13 cellular contexts compared by ENCODE assay signal in genomic region chr12:94202245-94203180, GRCh38. TPM values are rescaled to one million over a fixed set of nuclear protein-coding genes. Genes with fewer than 3 reads are reported as not detected.
A peak's percentile ranks its signal among the peaks of the same experiment; 100 is the strongest.
DNase-seq lines count a peak whose midpoint lies in the region; ATAC-seq and TF ChIP-seq lines count a peak whose summit lies in the region.
"Had no signal": no experiment of that assay in that cellular context is flagged by ENCODE, and none has a peak within 500 bp of the region (broad histone marks: within the 10 kb centered on the region; RNA-seq: fewer than 3 reads in every experiment).

No MANE protein-coding gene starts in this region.

- no peaks in the 10 kb centered on the region for H3K9me3 ChIP-seq in breast epithelium
- H3K9me3 ChIP-seq: esophagus muscularis mucosa had no signal

- H3K4me1 Mint-ChIP-seq in MCF 10A (ENCODE audit: insufficient read depth, unreplicated experiment), result peaks cover 21% of the 10 kb centered on the region
- H3K4me1 Mint-ChIP-seq in stimulated activated naive B cell treated with anti-CD40 and anti-IgM and Interleukin-4, amounts not matched to agents 10 μg/mL and 1 μg/mL and 100 μg/mL, for 72 hours, result peaks cover 34 to 66% of the 10 kb centered on the region in 2 donors

- H3K36me3 Mint-ChIP-seq in MCF 10A (ENCODE audit: insufficient read depth, unreplicated experiment), result no peaks in the 10 kb centered on the region
- peaks cover 32 to 56% of the 10 kb centered on the region in 2 donors for H3K36me3 Mint-ChIP-seq in stimulated activated naive B cell treated with anti-CD40 and anti-IgM and Interleukin-4, amounts not matched to agents 10 μg/mL and 1 μg/mL and 100 μg/mL, for 72 hours

- no peak overlapping the region for H3K27ac ChIP-seq in breast epithelium
- H3K27ac ChIP-seq: cardiac muscle cell, esophagus muscularis mucosa, KMS-11 had no signal

- no peak for ATAC-seq in stimulated activated naive B cell treated with anti-CD40 and anti-IgM and Interleukin-4, amounts not matched to agents 10 μg/mL and 1 μg/mL and 100 μg/mL, for 72 hours (replicated peaks)

- CTCF ChIA-PET in MCF 10A (lab: Yijun Ruan, JAX), result interaction anchor here (1.1 kb wide), 1 partner anchor 26 kb away, joined by 3 read pairs; no protein-coding TSS in a partner anchor
- CTCF ChIA-PET in GM10248 (lab: Yijun Ruan, JAX), result interaction anchor here (0.6 to 2.4 kb wide), 5 partner anchors 8 to 898 kb away, joined by 3 to 6 read pairs (median 3); no protein-coding TSS in a partner anchor
- CTCF ChIA-PET in HEK293T (lab: Yijun Ruan, JAX), result interaction anchor here (0.6 kb wide), 1 partner anchor 190 kb away, joined by 3 read pairs; no protein-coding TSS in a partner anchor

- no peak overlapping the region for H3K4me3 Mint-ChIP-seq in MCF 10A (ENCODE audit: unreplicated experiment)
- no peak overlapping the region for H3K4me3 Mint-ChIP-seq in stimulated activated naive B cell treated with anti-CD40 and anti-IgM and Interleukin-4, amounts not matched to agents 10 μg/mL and 1 μg/mL and 100 μg/mL, for 72 hours
- H3K4me3 Mint-ChIP-seq: HFFc6 had no signal

- H3K27ac Mint-ChIP-seq in MCF 10A (ENCODE audit: low read depth, unreplicated experiment), result peak overlapping the region; percentile 78
- peak overlapping the region; percentile 6 for H3K27ac Mint-ChIP-seq in stimulated activated naive B cell treated with anti-CD40 and anti-IgM and Interleukin-4, amounts not matched to agents 10 μg/mL and 1 μg/mL and 100 μg/mL, for 72 hours
- H3K27ac Mint-ChIP-seq: HFFc6 had no signal

- no peak overlapping the region for H3K4me3 ChIP-seq in breast epithelium
- H3K4me3 ChIP-seq: cardiac muscle cell, esophagus muscularis mucosa had no signal

- no TSS peak for BruUV-seq in MCF 10A (replicated peaks; lab: Mats Ljungman, UMichigan)

- H3K4me1 ChIP-seq in breast epithelium, result no peaks in the 10 kb centered on the region

- no peaks in the 10 kb centered on the region for H3K27me3 ChIP-seq in breast epithelium
- H3K27me3 ChIP-seq: cardiac muscle cell, esophagus muscularis mucosa had no signal

- intact Hi-C loops in MCF 10A (cut with micrococcal nuclease), result no loop called here
- intact Hi-C loops in breast epithelium (cut with DNase I; ENCODE audit: low total_unique reads), result no loop called here

- H3K9me3 Mint-ChIP-seq in MCF 10A (ENCODE audit: unreplicated experiment), result peaks cover 6% of the 10 kb centered on the region
- peaks cover 0 to 2% of the 10 kb centered on the region in 2 donors for H3K9me3 Mint-ChIP-seq in stimulated activated naive B cell treated with anti-CD40 and anti-IgM and Interleukin-4, amounts not matched to agents 10 μg/mL and 1 μg/mL and 100 μg/mL, for 72 hours
- H3K9me3 Mint-ChIP-seq: HFFc6 had no signal

- H3K36me3 ChIP-seq in breast epithelium, result no peaks in the 10 kb centered on the region
- H3K36me3 ChIP-seq: cardiac muscle cell, esophagus muscularis mucosa had no signal

- TF ChIP-seq POLR2A in breast epithelium (IDR thresholded peaks at IDR 0.05), result no peak

- DNase-seq in MCF 10A (ENCODE audit: unreplicated experiment) (peak; percentile 66), breast epithelium (ENCODE audit: low spot score in 2 of 2) (no peak), NCI-H69 (lab: John Stamatoyannopoulos, UW) (peak; percentile 63), retina (no peak), GM10248 (ENCODE audit: extremely low spot score) (no peak), HEK293T (ENCODE audit: extremely low spot score) (no peak)
- peak; percentile 10 for DNase-seq in central memory CD4-positive, alpha-beta T cell
- DNase-seq in stimulated activated naive B cell treated with anti-CD40 and anti-IgM and Interleukin-4, amounts not matched to agents 10 μg/mL and 1 μg/mL and 100 μg/mL, for 72 hours, result no peak
- DNase-seq: HFFc6, mesendoderm had no signal

- TF ChIP-seq CTCF in MCF 10A (IDR thresholded peaks at IDR 0.05; ENCODE audit: unreplicated experiment), result no peak
- no peak for TF ChIP-seq CTCF in breast epithelium (IDR thresholded peaks at IDR 0.05)
- no peak for TF ChIP-seq CTCF in GM10248 (IDR thresholded peaks at IDR 0.05; ENCODE audit: control extremely low read depth, extremely low read depth, low read depth, missing control alignments)

- POLR2A ChIA-PET in MCF 10A (lab: Yijun Ruan, JAX) (interaction anchor here (0.6 to 2.2 kb wide), 7 partner anchors 10 to 460 kb away, joined by 3 to 17 read pairs (median 4); no protein-coding TSS in a partner anchor), GM10248 (lab: Yijun Ruan, JAX) (no interaction called here), HEK293T (lab: Yijun Ruan, JAX) (no interaction called here)

- no peaks in the 10 kb centered on the region for H3K27me3 Mint-ChIP-seq in MCF 10A (ENCODE audit: insufficient read depth, unreplicated experiment)
- no peaks in the 10 kb centered on the region for H3K27me3 Mint-ChIP-seq in stimulated activated naive B cell treated with anti-CD40 and anti-IgM and Interleukin-4, amounts not matched to agents 10 μg/mL and 1 μg/mL and 100 μg/mL, for 72 hours

TF ChIP-seq in HEK293T, 16 proteins besides CTCF, POLR2A, EP300 and RAD21:
- TF ChIP-seq FOXK2 (IDR thresholded peaks at IDR 0.05) (no peak), FOXA1 (IDR thresholded peaks at IDR 0.05) (no peak), ARNT (IDR thresholded peaks at IDR 0.05) (no peak), SP1 (IDR thresholded peaks at IDR 0.05) (no peak), PKNOX1 (IDR thresholded peaks at IDR 0.05) (no peak), ZNF384 (IDR thresholded peaks at IDR 0.05) (no peak), L3MBTL2 (conservative IDR thresholded peaks at IDR 0.05) (no peak), LEF1 (IDR thresholded peaks at IDR 0.05; ENCODE audit: borderline replicate concordance) (no peak), NFRKB (IDR thresholded peaks at IDR 0.05) (no peak), HDGF (IDR thresholded peaks at IDR 0.05; ENCODE audit: borderline replicate concordance) (no peak), ELF4 (IDR thresholded peaks at IDR 0.05) (no peak), TARDBP (IDR thresholded peaks at IDR 0.05) (no peak), CTBP1 (IDR thresholded peaks at IDR 0.05; ENCODE audit: borderline replicate concordance) (no peak), SUZ12 (IDR thresholded peaks at IDR 0.05) (no peak)
TF ChIP-seq in HEK293T: peak in this region for 0.

RNA-seq across cellular contexts. Expression of gene PLXNC1, which starts 54.1 kb away (rescaled TPM):
- 2.4 and 2.6 TPM in 2 replicates for total RNA-seq in MCF 10A (2022)
- total RNA-seq in breast epithelium, result 10 to 100 TPM in 1 of 3 donors, 1 to 10 TPM in 2; 7.5 to 21.4 (median 8.2) TPM

Comparison
In these comparisons a context has a peak if more than half of its experiments do, and no peak if none do; other contexts are left out.
1. DNase-seq: peak in MCF 10A (single experiment), NCI-H69 (single experiment) and central memory CD4-positive, alpha-beta T cell (single experiment); none in breast epithelium (0 of 2), stimulated activated naive B cell treated with anti-CD40 and anti-IgM and Interleukin-4, amounts not matched to agents 10 μg/mL and 1 μg/mL and 100 μg/mL, for 72 hours (single experiment), retina (single experiment), GM10248 (single experiment) and HEK293T (single experiment).